Comparison of ENCODE assay signal across 8 cellular contexts in genomic region chr6:166381733-166382499, GRCh38. TPM values are rescaled to one million over a fixed set of nuclear protein-coding genes. Genes with fewer than 3 reads are reported as not detected.
A peak's percentile ranks its signal among the peaks of the same experiment; 100 is the strongest.
DNase-seq lines count a peak whose midpoint lies in the region; ATAC-seq and TF ChIP-seq lines count a peak whose summit lies in the region.

No MANE protein-coding gene starts in this region.

- no peaks in the 10 kb centered on the region for H3K27me3 Mint-ChIP-seq in activated CD8-positive, alpha-beta memory T cell treated with anti-CD3 and anti-CD28 coated beads, Interleukin-2, amount 10 ng/mL, durations not matched to agents 7 days and 5 days

- H3K36me3 Mint-ChIP-seq in activated CD8-positive, alpha-beta memory T cell treated with anti-CD3 and anti-CD28 coated beads, Interleukin-2, amount 10 ng/mL, durations not matched to agents 7 days and 5 days, result no peaks in the 10 kb centered on the region
- H3K36me3 Mint-ChIP-seq in stimulated activated effector memory CD8-positive, alpha-beta T cell treated with anti-CD3 and anti-CD28 coated beads, Interleukin-12 subunit alpha, Interleukin-12 subunit beta, amount 100 ng/mL, for 72 hours, result no peaks in the 10 kb centered on the region

- peaks cover 6% of the 10 kb centered on the region; the same call in 1 of the 2 replicates for H4K20me1 ChIP-seq in BLaER1

- TF ChIP-seq CTCF in epithelial cell of proximal tubule (conservative IDR thresholded peaks at IDR 0.05; ENCODE audit: low read depth, low read length), result peak; percentile 70

- peak overlapping the region; percentile 98 for H3K4me2 ChIP-seq in BLaER1

- DNase-seq in NCI-H82 treated with DMSO at 0.1 percent for 48 hours (lab: John Stamatoyannopoulos, UW; ENCODE audit: unreplicated experiment) (peak; percentile 18), epithelial cell of proximal tubule (ENCODE audit: low read depth) (peak; percentile 18), myocyte (ENCODE audit: low read depth) (peak; percentile 59)
- peak; percentile 84 for DNase-seq in activated CD8-positive, alpha-beta memory T cell treated with anti-CD3 and anti-CD28 coated beads, Interleukin-2, amount 10 ng/mL, durations not matched to agents 7 days and 5 days
- DNase-seq in stimulated activated effector memory CD8-positive, alpha-beta T cell treated with anti-CD3 and anti-CD28 coated beads, Interleukin-12 subunit alpha, Interleukin-12 subunit beta, amount 100 ng/mL, for 72 hours (ENCODE audit: low spot score in 2 of 2), result peak; percentile 70 to 89

- no peak overlapping the region; the same call in 1 of the 2 replicates for H3K27ac ChIP-seq in BLaER1

- peaks cover 15% of the 10 kb centered on the region for H3K4me1 Mint-ChIP-seq in activated CD8-positive, alpha-beta memory T cell treated with anti-CD3 and anti-CD28 coated beads, Interleukin-2, amount 10 ng/mL, durations not matched to agents 7 days and 5 days
- H3K4me1 Mint-ChIP-seq in stimulated activated effector memory CD8-positive, alpha-beta T cell treated with anti-CD3 and anti-CD28 coated beads, Interleukin-12 subunit alpha, Interleukin-12 subunit beta, amount 100 ng/mL, for 72 hours, result peaks cover 12% of the 10 kb centered on the region

- H3K36me3 ChIP-seq in BLaER1, result no peaks in the 10 kb centered on the region

- H3K4me3 ChIP-seq in BLaER1 (peak overlapping the region; percentile 96), epithelial cell of proximal tubule (ENCODE audit: low read depth, low read length) (peak overlapping the region; percentile 86)

- ATAC-seq in GM19035 (IDR thresholded peaks at IDR 0.05; ENCODE audit: unreplicated experiment) (peak; percentile 50), HG03280 (IDR thresholded peaks at IDR 0.05; ENCODE audit: unreplicated experiment) (peak; percentile 54)
- peak; percentile 42 for ATAC-seq in activated CD8-positive, alpha-beta memory T cell treated with anti-CD3 and anti-CD28 coated beads, Interleukin-2, amount 10 ng/mL, durations not matched to agents 7 days and 5 days
- peak; percentile 56 for ATAC-seq in stimulated activated effector memory CD8-positive, alpha-beta T cell treated with anti-CD3 and anti-CD28 coated beads, Interleukin-12 subunit alpha, Interleukin-12 subunit beta, amount 100 ng/mL, for 72 hours

- no peaks in the 10 kb centered on the region for H3K9me3 Mint-ChIP-seq in activated CD8-positive, alpha-beta memory T cell treated with anti-CD3 and anti-CD28 coated beads, Interleukin-2, amount 10 ng/mL, durations not matched to agents 7 days and 5 days (ENCODE audit: low read depth)
- no peaks in the 10 kb centered on the region for H3K9me3 Mint-ChIP-seq in stimulated activated effector memory CD8-positive, alpha-beta T cell treated with anti-CD3 and anti-CD28 coated beads, Interleukin-12 subunit alpha, Interleukin-12 subunit beta, amount 100 ng/mL, for 72 hours

- H3K27ac Mint-ChIP-seq in activated CD8-positive, alpha-beta memory T cell treated with anti-CD3 and anti-CD28 coated beads, Interleukin-2, amount 10 ng/mL, durations not matched to agents 7 days and 5 days, result peak overlapping the region; percentile 83
- H3K27ac Mint-ChIP-seq in stimulated activated effector memory CD8-positive, alpha-beta T cell treated with anti-CD3 and anti-CD28 coated beads, Interleukin-12 subunit alpha, Interleukin-12 subunit beta, amount 100 ng/mL, for 72 hours, result peak overlapping the region; percentile 41

- no peaks in the 10 kb centered on the region for H3K9me3 ChIP-seq in BLaER1

- CTCF ChIA-PET in activated CD8-positive, alpha-beta memory T cell treated with anti-CD3 and anti-CD28 coated beads, Interleukin-2, amount 10 ng/mL, durations not matched to agents 7 days and 5 days (lab: Charles Lee), result interaction anchor here (0.7 to 7.2 kb wide), 31 partner anchors 10 to 742 kb away, joined by 3 to 93 read pairs (median 4); partner anchors contain the start of genes PRR18 and SFT2D1

- H3K4me1 ChIP-seq in BLaER1, result peaks cover 28% of the 10 kb centered on the region

- H3K4me3 Mint-ChIP-seq in activated CD8-positive, alpha-beta memory T cell treated with anti-CD3 and anti-CD28 coated beads, Interleukin-2, amount 10 ng/mL, durations not matched to agents 7 days and 5 days, result peak overlapping the region; percentile 87
- peak overlapping the region; percentile 85 for H3K4me3 Mint-ChIP-seq in stimulated activated effector memory CD8-positive, alpha-beta T cell treated with anti-CD3 and anti-CD28 coated beads, Interleukin-12 subunit alpha, Interleukin-12 subunit beta, amount 100 ng/mL, for 72 hours

- H3K27me3 ChIP-seq in BLaER1, result peaks cover 5% of the 10 kb centered on the region; the same call in 1 of the 2 replicates

- H3K9ac ChIP-seq in BLaER1, result peak overlapping the region; percentile 81

RNA-seq across cellular contexts. Expression of gene MPC1, which starts 0.8 kb away (rescaled TPM):
- total RNA-seq in activated CD8-positive, alpha-beta memory T cell treated with anti-CD3 and anti-CD28 coated beads, Interleukin-2, amount 10 ng/mL, durations not matched to agents 7 days and 5 days, result 10 to 100 TPM; 29.4 to 37.4 TPM
- 20.4 and 21.2 TPM in 2 replicates for total RNA-seq in epithelial cell of proximal tubule
- 34.2 and 85.5 TPM in 2 replicates for total RNA-seq in myocyte
- polyA plus RNA-seq in myocyte (2012), result 32.6 TPM

RNA-seq across cellular contexts. Expression of gene SFT2D1, which starts 39.6 kb away (rescaled TPM):
- total RNA-seq in activated CD8-positive, alpha-beta memory T cell treated with anti-CD3 and anti-CD28 coated beads, Interleukin-2, amount 10 ng/mL, durations not matched to agents 7 days and 5 days, result 10 to 100 TPM; 35.6 to 40.0 TPM
- total RNA-seq in epithelial cell of proximal tubule (62.4 and 105 TPM in 2 replicates), myocyte (28.8 and 38.1 TPM in 2 replicates)
- polyA plus RNA-seq in myocyte (2012), result 33.6 TPM

Comparison
In these comparisons a context has a peak if more than half of its experiments do, and no peak if none do; other contexts are left out.
1. DNase-seq: peak in every context shown above with its lines; median percentile 84 in activated CD8-positive, alpha-beta memory T cell treated with anti-CD3 and anti-CD28 coated beads, Interleukin-2, amount 10 ng/mL, durations not matched to agents 7 days and 5 days; 80 in stimulated activated effector memory CD8-positive, alpha-beta T cell treated with anti-CD3 and anti-CD28 coated beads, Interleukin-12 subunit alpha, Interleukin-12 subunit beta, amount 100 ng/mL, for 72 hours; 59 in myocyte; 18 in NCI-H82 treated with DMSO at 0.1 percent for 48 hours; 18 in epithelial cell of proximal tubule.